In genomic region chr2:85789271-85789670, GRCh38 we compare ENCODE assay signal across 28 cellular contexts. TPM values are rescaled to one million over a fixed set of nuclear protein-coding genes. Genes with fewer than 3 reads are reported as not detected.
"Had no signal": no experiment of that assay in that cellular context is flagged by ENCODE, and none has a peak within 500 bp of the region (broad histone marks: within the 10 kb centered on the region; RNA-seq: fewer than 3 reads in every experiment).

No MANE protein-coding gene starts in this region.

- ATAC-seq: activated naive CD4-positive, alpha-beta T cell treated with anti-CD3 and anti-CD28 coated beads, Interleukin-2, amount 50 U/mL, for 72 hours; activated T-cell treated with anti-CD3 and anti-CD28 coated beads, Interleukin-2, amount 50 U/mL, for 72 hours; esophagus mucosa; foreskin keratinocyte; gastrocnemius medialis had no signal

- DNase-seq: activated CD4-positive, alpha-beta memory T cell treated with anti-CD3 and anti-CD28 coated beads, Interleukin-2, amount 10 ng/mL, durations not matched to agents 7 days and 5 days; activated CD4-positive, alpha-beta T cell treated with anti-CD3 and anti-CD28 coated beads for 4 hours; activated CD4-positive, alpha-beta T cell treated with anti-CD3 and anti-CD28 coated beads, Interleukin-2, amount 10 ng/mL, durations not matched to agents 7 days and 5 days; activated CD4-positive, alpha-beta T cell treated with anti-CD3 and anti-CD28 coated beads, Interleukin-2, amount 50 U/mL, for 4 hours; activated CD4-positive, CD25-positive, alpha-beta regulatory T cell; activated CD4-positive, CD25-positive, alpha-beta regulatory T cell treated with anti-CD3 and anti-CD28 coated beads, Interleukin-2, amount 50 U/mL, for 72 hours; activated CD8-positive, alpha-beta memory T cell treated with anti-CD3 and anti-CD28 coated beads, Interleukin-2, amount 50 U/mL, for 48 hours; activated gamma-delta T cell; activated naive CD4-positive, alpha-beta T cell; activated naive CD4-positive, alpha-beta T cell treated with anti-CD3 and anti-CD28 coated beads, Interleukin-2, amount 10 ng/mL, durations not matched to agents 7 days and 5 days; activated naive CD8-positive, alpha-beta T cell treated with anti-CD3 and anti-CD28 coated beads, Interleukin-2, amount 10 ng/mL, durations not matched to agents 7 days and 5 days; activated T-cell treated with anti-CD3 and anti-CD28 coated beads for 4 hours; activated T-cell treated with anti-CD3 and anti-CD28 coated beads, Interleukin-2, amount 50 U/mL, for 24 hours; activated T-cell treated with anti-CD3 and anti-CD28 coated beads, Interleukin-2, amount 50 U/mL, for 72 hours; central memory CD4-positive, alpha-beta T cell; cerebellar nuclear complex; colonic mucosa; effector memory CD4-positive, alpha-beta T cell; endodermal cell; foreskin keratinocyte; T-helper 2 cell had no signal

- H3K4me3 ChIP-seq: ascending aorta, breast epithelium, cardiac muscle cell, colonic mucosa, dorsolateral prefrontal cortex, gastrocnemius medialis had no signal

RNA-seq across cellular contexts. Expression of gene ATOH8, which starts 35.5 kb away (rescaled TPM):
- total RNA-seq: activated naive CD4-positive, alpha-beta T cell treated with anti-CD3 and anti-CD28 coated beads, Interleukin-2, amount 50 U/mL, for 72 hours; activated naive CD8-positive, alpha-beta T cell treated with anti-CD3 and anti-CD28 coated beads, Interleukin-2, amount 10 ng/mL, durations not matched to agents 7 days and 5 days; activated T-cell treated with anti-CD3 and anti-CD28 coated beads, Interleukin-2, amount 50 U/mL, for 72 hours; foreskin keratinocyte had no signal
